In the genomic region with DNA sequence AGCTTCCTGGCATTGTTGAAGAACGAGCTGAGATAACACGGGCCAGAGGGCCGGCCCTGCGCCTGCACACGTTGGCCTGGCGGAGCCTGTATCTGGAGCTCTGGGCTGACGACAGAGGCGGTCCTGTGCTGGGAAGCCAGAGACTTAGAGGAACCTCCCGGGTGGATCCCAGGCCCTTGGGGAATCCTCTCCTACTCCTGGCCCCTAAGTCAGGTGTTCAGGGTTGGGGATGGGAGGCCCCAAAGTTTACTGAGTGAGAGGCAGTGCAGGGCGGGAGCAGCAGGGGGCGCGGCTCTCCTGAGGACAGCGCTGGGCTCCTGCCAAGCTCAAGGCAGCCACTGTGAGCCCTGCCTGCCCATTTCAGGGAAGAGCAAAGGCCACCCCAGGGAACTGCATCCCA, we compare ENCODE assay signal across 8 cellular contexts. TPM values are rescaled to one million over a fixed set of nuclear protein-coding genes. Genes with fewer than 3 reads are reported as not detected.
DNase-seq lines count a peak whose midpoint lies in the region; ATAC-seq, FAIRE-seq and TF ChIP-seq lines count a peak whose summit lies in the region.

No MANE protein-coding gene starts in this region.

- no peak for TF ChIP-seq POLR2A in stomach (IDR thresholded peaks at IDR 0.05)

- H3K27ac ChIP-seq in stomach = peak overlapping the region in 2 of 5 donors; percentile 3 to 22

- peaks cover 41% of the 10 kb centered on the region for H3K4me1 ChIP-seq in adipocyte (ENCODE audit: control insufficient read depth, insufficient read depth, low read length)
- H3K4me1 ChIP-seq in stomach = peaks cover 23 to 49% (median 36%) of the 10 kb centered on the region in 4 donors

- intact Hi-C loops in stomach (cut with DNase I; ENCODE audit: low total_unique reads) = no loop called here

- no peak overlapping the region for H3K4me3 ChIP-seq in adipocyte (ENCODE audit: low read length)
- H3K4me3 ChIP-seq in stomach = no peak overlapping the region

- TF ChIP-seq EP300 in stomach (IDR thresholded peaks at IDR 0.05) = no peak

- peak in 5 of 7 experiments; percentile 51 to 73 (median 65) for TF ChIP-seq CTCF in stomach (IDR thresholded peaks at IDR 0.05)

- 20 to 29% (median 25%) methylated on average over 9 to 13 of the region's 13 CpGs for WGBS in stomach, 5 donors

- no peak for FAIRE-seq in GM18507 (lab: Jason Lieb, UNC)

- DNase-seq in AG20443 (ENCODE audit: low spot score) (peak; percentile 78), GM18507 (ENCODE audit: extremely low spot score, insufficient read length, low read depth) (peak; percentile 30), NCI-H2196 (lab: John Stamatoyannopoulos, UW; ENCODE audit: unreplicated experiment) (peak; percentile 67), adipocyte (ENCODE audit: low read depth) (peak; percentile 12), iris pigment epithelial cell (ENCODE audit: low read depth) (peak; percentile 42), stomach (peak; percentile 85)

- H3K36me3 ChIP-seq in adipocyte (ENCODE audit: control insufficient read depth, insufficient read depth, low read length, severe bottlenecking) = no peaks in the 10 kb centered on the region
- no peaks in the 10 kb centered on the region for H3K36me3 ChIP-seq in stomach

- no peak overlapping the region for H3K9ac ChIP-seq in adipocyte (ENCODE audit: low read length)

- H3K9me3 ChIP-seq in adipocyte (ENCODE audit: control insufficient read depth, low read length) (no peaks in the 10 kb centered on the region), stomach (no peaks in the 10 kb centered on the region)

- ATAC-seq in GM21515 (IDR thresholded peaks at IDR 0.05; ENCODE audit: unreplicated experiment) (no peak), GM21360 (IDR thresholded peaks at IDR 0.05; ENCODE audit: unreplicated experiment) (no peak)

- H3K27me3 ChIP-seq in adipocyte (replicated peaks; ENCODE audit: control insufficient read depth, insufficient read depth, low read length) (no peaks in the 10 kb centered on the region), stomach (peaks cover 0 to 22% (median 10%) of the 10 kb centered on the region in 3 donors)

RNA-seq across cellular contexts. Expression of a gene that starts 2.5 kb away (rescaled TPM):
- 10 to 100 TPM; 15.6 to 26.8 (median 24.6) TPM for total RNA-seq in stomach
- polyA plus RNA-seq in stomach = 1 to 10 TPM; 6.6 to 9.9 (median 7.9) TPM

Comparison
In these comparisons a context has a peak if more than half of its experiments do, and no peak if none do; other contexts are left out.
1. DNase-seq: peak in every context shown above with its lines; median percentile 85 in stomach; 78 in AG20443; 67 in NCI-H2196; 42 in iris pigment epithelial cell; 30 in GM18507; 12 in adipocyte.